In the genomic region with DNA sequence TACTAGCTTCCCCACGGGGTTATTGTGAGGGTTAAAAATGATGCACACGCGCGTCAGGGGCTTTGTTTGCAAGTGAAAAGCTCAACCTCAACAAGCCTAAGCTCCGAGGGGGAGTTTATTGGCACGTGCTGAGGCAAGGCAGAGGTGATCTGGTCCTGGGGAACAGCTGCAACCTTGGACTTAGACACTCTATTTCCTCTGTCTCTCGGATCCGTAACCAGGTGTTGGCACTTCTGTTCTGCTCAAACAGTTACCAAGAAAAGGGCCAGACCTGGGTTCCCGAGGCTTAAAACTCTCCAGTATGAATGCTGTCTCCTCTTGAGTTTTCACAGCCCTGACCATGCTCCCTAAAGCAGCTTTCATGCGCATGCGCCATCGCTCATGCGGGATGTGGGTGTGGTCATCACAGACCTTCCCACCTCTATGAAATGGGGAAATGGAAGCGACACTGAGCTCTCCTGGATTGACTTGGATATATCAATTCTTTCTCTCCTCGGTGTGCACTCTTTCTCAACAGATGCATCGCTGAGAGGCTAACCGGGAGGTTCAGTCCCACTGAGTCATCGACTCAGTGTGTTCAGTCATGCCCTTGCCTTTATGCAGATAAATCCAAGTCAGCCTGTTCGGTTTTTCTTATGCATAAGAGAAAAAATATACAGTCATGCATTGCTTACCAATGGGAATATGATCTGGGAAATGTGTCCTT, we compare ENCODE assay signal across 25 cellular contexts. TPM values are rescaled to one million over a fixed set of nuclear protein-coding genes. Genes with fewer than 3 reads are reported as not detected.
A peak's percentile ranks its signal among the peaks of the same experiment; 100 is the strongest.
DNase-seq lines count a peak whose midpoint lies in the region; ATAC-seq, FAIRE-seq and TF ChIP-seq lines count a peak whose summit lies in the region.
"Had no signal": no experiment of that assay in that cellular context is flagged by ENCODE, and none has a peak within 500 bp of the region (broad histone marks: within the 10 kb centered on the region; RNA-seq: fewer than 3 reads in every experiment).

No MANE protein-coding gene starts in this region.

- TF ChIP-seq CTCF in MCF 10A (IDR thresholded peaks at IDR 0.05; ENCODE audit: unreplicated experiment) (no peak), breast epithelium (IDR thresholded peaks at IDR 0.05) (no peak), K562 (IDR thresholded peaks at IDR 0.05 in 2 of 3, conservative IDR thresholded peaks at IDR 0.05 in 1 of 3; ENCODE audit: insufficient read depth in 2 of 3, low read depth in 1 of 3, low read length in 3 of 3) (no peak), MM.1S (IDR thresholded peaks at IDR 0.05; ENCODE audit: low read length) (no peak)

- H3K9ac ChIP-seq in K562 (ENCODE audit: insufficient read depth in 1 of 2, low read depth in 2 of 2, low read length in 2 of 2) (peak overlapping the region in 1 of 2 experiments; percentile 34; a peak in 2 of 4 replicates), MM.1S (ENCODE audit: low read length) (no peak overlapping the region)
- H3K9ac ChIP-seq: BLaER1 had no signal

- H3K9me1 ChIP-seq in K562 (ENCODE audit: control insufficient read depth, insufficient read depth, low read length) = no peaks in the 10 kb centered on the region

- H3K36me3 ChIP-seq in breast epithelium (no peaks in the 10 kb centered on the region), K562 (ENCODE audit: control insufficient read depth, insufficient read depth, low read length) (no peaks in the 10 kb centered on the region), MM.1S (replicated peaks; ENCODE audit: insufficient read depth, low read length) (no peaks in the 10 kb centered on the region)
- H3K36me3 ChIP-seq: BLaER1, upper lobe of right lung had no signal

- TF ChIP-seq POLR2A in breast epithelium (IDR thresholded peaks at IDR 0.05) (no peak), K562 (conservative IDR thresholded peaks at IDR 0.05) (peak; percentile 43; the same call in 1 of the 2 replicates)

- H4K20me1 ChIP-seq in K562 (replicated peaks; ENCODE audit: control insufficient read depth, insufficient read depth, low read length) (no peaks in the 10 kb centered on the region), MM.1S (ENCODE audit: insufficient read depth, low read length) (no peaks in the 10 kb centered on the region)
- H4K20me1 ChIP-seq: BLaER1 had no signal

- H3K4me3 ChIP-seq in breast epithelium (no peak overlapping the region), K562 (peak overlapping the region; percentile 7; the same call in 1 of the 2 replicates), MM.1S (ENCODE audit: low read length) (no peak overlapping the region)
- H3K4me3 ChIP-seq: BLaER1, upper lobe of right lung had no signal

- no peak overlapping the region for H3K27ac ChIP-seq in breast epithelium
- H3K27ac ChIP-seq in K562 (ENCODE audit: extremely low read depth, low read depth, low read length) = peak overlapping the region; percentile 53
- no peak overlapping the region for H3K27ac ChIP-seq in MM.1S (ENCODE audit: low read length)
- H3K27ac ChIP-seq: BLaER1, upper lobe of right lung had no signal

- H3K4me1 ChIP-seq in breast epithelium (peaks cover 0 to 3% of the 10 kb centered on the region in 2 donors), K562 (replicated peaks in 1 of 2; ENCODE audit: control insufficient read depth in 2 of 2, insufficient read depth in 2 of 2, low read length in 2 of 2) (peaks cover 10 to 38% of the 10 kb centered on the region in 2 experiments; a peak in 4 of 5 replicates), MM.1S (ENCODE audit: low read length) (0 out of 2 replicates have a peak, but pooled peaks cover 6% of the 10 kb centered on the region)

- 35% methylated on average over 19 of the region's 19 CpGs for WGBS in K562 (ENCODE audit: insufficient coverage, low coverage, missing lambda C conversion rate)

- no peaks in the 10 kb centered on the region for H3K9me3 Mint-ChIP-seq in MCF 10A (ENCODE audit: unreplicated experiment)
- H3K9me3 Mint-ChIP-seq: effector memory CD8-positive, alpha-beta T cell had no signal

- H3K9me3 ChIP-seq in breast epithelium (no peaks in the 10 kb centered on the region), K562 (replicated peaks; ENCODE audit: control insufficient read depth, insufficient read depth, low read depth, low read length) (no peaks in the 10 kb centered on the region), MM.1S (replicated peaks; ENCODE audit: insufficient read depth, low read length) (no peaks in the 10 kb centered on the region)
- H3K9me3 ChIP-seq: BLaER1, upper lobe of right lung had no signal

- H2AFZ ChIP-seq in K562 (ENCODE audit: low read depth, low read length) (peak overlapping the region; percentile 94), MM.1S (ENCODE audit: low read length) (no peak overlapping the region)

- H3K27me3 Mint-ChIP-seq in MCF 10A (ENCODE audit: insufficient read depth, unreplicated experiment) = no peaks in the 10 kb centered on the region

- TF ChIP-seq EP300 in K562 (IDR thresholded peaks at IDR 0.05; ENCODE audit: low read length) = 0 out of 2 replicates have a peak, but pooled peaks have one; percentile 7

- H3K27me3 ChIP-seq in breast epithelium (no peaks in the 10 kb centered on the region), K562 (ENCODE audit: control insufficient read depth in 2 of 2, insufficient read depth in 2 of 2, low read length in 2 of 2) (no peaks in the 10 kb centered on the region), MM.1S (replicated peaks; ENCODE audit: insufficient read depth, low read length) (no peaks in the 10 kb centered on the region)
- H3K27me3 ChIP-seq: BLaER1, upper lobe of right lung had no signal

- no peaks in the 10 kb centered on the region for H3F3A ChIP-seq in MM.1S (ENCODE audit: insufficient read depth, low read length)

- ATAC-seq in K562 = peak; percentile 60
- ATAC-seq: effector memory CD8-positive, alpha-beta T cell; sciatic nerve; stimulated activated naive CD8-positive, alpha-beta T cell treated with anti-CD3 and anti-CD28 coated beads, Interleukin-15, Interleukin-2, amounts not matched to agents 100 U/mL and 50 U/mL, for 24 hours; upper lobe of right lung had no signal

- DNase-seq in MCF 10A (ENCODE audit: unreplicated experiment) (peak; percentile 84), breast epithelium (ENCODE audit: low spot score in 2 of 2) (no peak), K562 (ENCODE audit: extremely low read depth in 1 of 4, low spot score in 3 of 4) (peak; percentile 56 to 90 (median 72)), fibroblast of peridontal ligament (ENCODE audit: extremely low read depth) (peak; percentile 69), MM.1S (no peak), GM19239 (ENCODE audit: insufficient read length, low spot score) (no peak)
- no peak for DNase-seq in activated T-cell treated with anti-CD3 and anti-CD28 coated beads, Interleukin-2, amount 50 U/mL, for 1 hour
- DNase-seq in activated CD8-positive, alpha-beta memory T cell treated with anti-CD3 and anti-CD28 coated beads for 24 hours = no peak
- DNase-seq: activated CD4-positive, alpha-beta T cell treated with anti-CD3 and anti-CD28 coated beads, Interleukin-2, amount 50 U/mL, for 1 hour; activated CD8-positive, alpha-beta memory T cell treated with anti-CD3 and anti-CD28 coated beads, Interleukin-2, amount 50 U/mL, for 48 hours; activated gamma-delta T cell treated with Interleukin-2 at 50 U/mL for 16 hours; DMS 273 treated with DMSO at 0.1 percent for 48 hours; effector memory CD8-positive, alpha-beta T cell; KBM-7; naive B cell; NCI-H2081; NCI-H524 treated with DMSO at 0.1 percent for 48 hours; Right ventricle myocardium superior; stimulated activated CD4-positive, alpha-beta T cell treated with anti-CD3 and anti-CD28 coated beads, Interleukin-2, amount 100 ng/mL, for 24 hours; stimulated activated naive CD8-positive, alpha-beta T cell treated with anti-CD3 and anti-CD28 coated beads, Interleukin-15, Interleukin-2, amounts not matched to agents 100 U/mL and 50 U/mL, for 24 hours; upper lobe of right lung had no signal

- POLR2A ChIA-PET in MCF 10A (lab: Yijun Ruan, JAX) (interaction anchor here (0.5 to 1.2 kb wide), 4 partner anchors 15 to 266 kb away, joined by 3 to 5 read pairs (median 3); no protein-coding TSS in a partner anchor), K562 (lab: Yijun Ruan, JAX) (interaction anchor here (0.5 to 1.6 kb wide), 9 partner anchors 8 to 770 kb away, joined by 3 to 6 read pairs (median 3); partner anchors contain the start of gene RAB31)

- H3K4me2 ChIP-seq in K562 (ENCODE audit: insufficient read depth, low read length) (peak overlapping the region; percentile 73), MM.1S (ENCODE audit: low read depth, low read length) (no peak overlapping the region)
- H3K4me2 ChIP-seq: BLaER1 had no signal

- H3K27ac Mint-ChIP-seq in MCF 10A (ENCODE audit: low read depth, unreplicated experiment) = no peak overlapping the region
- H3K27ac Mint-ChIP-seq: effector memory CD8-positive, alpha-beta T cell; naive B cell had no signal

- FAIRE-seq in K562 (lab: Jason Lieb, UNC) = peak; percentile 77
- no peak for FAIRE-seq in GM19239 (lab: Jason Lieb, UNC)
- FAIRE-seq: A204.1, frontal cortex had no signal

- in situ Hi-C loops in K562 (cut with MboI) = no loop called here

- no peak overlapping the region for H3K4me3 Mint-ChIP-seq in MCF 10A (ENCODE audit: unreplicated experiment)
- H3K4me3 Mint-ChIP-seq: effector memory CD8-positive, alpha-beta T cell; naive B cell had no signal

- H3K9me2 ChIP-seq in MM.1S (replicated peaks; ENCODE audit: insufficient read depth, low read length) = no peaks in the 10 kb centered on the region

- 0 out of 4 replicates have a peak, but pooled peaks of 1 of the 2 experiments have one; percentile 8 for TF ChIP-seq RAD21 in K562 (CRISPR knock-in tag; conservative IDR thresholded peaks at IDR 0.05 in 1 of 2, IDR thresholded peaks at IDR 0.05 in 1 of 2)

- peaks cover 11% of the 10 kb centered on the region for H3K4me1 Mint-ChIP-seq in MCF 10A (ENCODE audit: insufficient read depth, unreplicated experiment)
- H3K4me1 Mint-ChIP-seq: naive B cell had no signal

- BruUV-seq in MCF 10A (replicated peaks; lab: Mats Ljungman, UMichigan) = no TSS peak
- no TSS peak for BruUV-seq in K562 (replicated peaks; lab: Mats Ljungman, UMichigan)

- H3K36me3 Mint-ChIP-seq in MCF 10A (ENCODE audit: insufficient read depth, unreplicated experiment) = no peaks in the 10 kb centered on the region
- H3K36me3 Mint-ChIP-seq: naive B cell had no signal

- CTCF ChIA-PET in MCF 10A (lab: Yijun Ruan, JAX) (interaction anchor here (0.6 to 1.4 kb wide), 6 partner anchors 11 to 1712 kb away, joined by 3 to 4 read pairs (median 3); no protein-coding TSS in a partner anchor), K562 (lab: Yijun Ruan, JAX; ENCODE audit: low intra/inter-chr PET ratio) (no interaction called here)

- H3K79me2 ChIP-seq in K562 (ENCODE audit: control insufficient read depth, insufficient read depth, low read length) = no peaks in the 10 kb centered on the region
- no peaks in the 10 kb centered on the region for H3K79me2 ChIP-seq in MM.1S (ENCODE audit: low read length)

- intact Hi-C loops in MCF 10A (cut with micrococcal nuclease) = loop anchor here (10.0 kb wide), 2 partner anchors 227 to 837 kb away; partner anchors contain the start of genes NAPG and VAPA
- intact Hi-C loops in breast epithelium (cut with DNase I; ENCODE audit: low total_unique reads) = loop anchor here (5.0 kb wide), 1 partner anchor 411 kb away; no protein-coding TSS in a partner anchor
- intact Hi-C loops in K562 (cut with micrococcal nuclease) = loop anchor here (10.0 kb wide), 2 partner anchors 187 to 227 kb away; partner anchors contain the start of gene VAPA

RNA-seq across cellular contexts. Expression of gene RAB31, which starts 19.9 kb away (rescaled TPM):
- total RNA-seq in MCF 10A (2022) = 4.8 and 6.1 TPM in 2 replicates
- total RNA-seq in breast epithelium = 100 to 1,000 TPM in 1 of 3 donors, 10 to 100 TPM in 2; 22.4 to 110 (median 32.4) TPM
- total RNA-seq in K562 (2011; cell fraction: chromatin; rRNA removed; ENCODE audit: low replicate concordance) = 62.1 and 65.0 TPM in 2 replicates
- total RNA-seq in K562 (2011; cell fraction: nucleolus; rRNA removed) = 26.5 and 31.9 TPM in 2 replicates
- total RNA-seq in K562 (2011; cell fraction: nucleoplasm; rRNA removed) = 43.2 and 112 TPM in 2 replicates
- total RNA-seq in K562 (2014; rRNA removed) = 34.9 and 43.1 TPM in 2 replicates
- total RNA-seq in K562 (2014; rRNA removed; fragmentation: Illumina TruSeq; extraction: Trizol) = 44.1 and 51.7 TPM in 2 replicates
- 36.8 and 41.3 TPM in 2 replicates for total RNA-seq in K562 (2015; rRNA removed; fragmentation: Illumina TruSeq; extraction: Trizol)
- total RNA-seq in K562 (2021) = 57.7 and 66.1 TPM in 2 replicates
- 32.8 and 70.4 TPM in 2 replicates for polyA plus RNA-seq in K562 (2011; rRNA removed)
- 26.1 and 28.8 TPM in 2 replicates for polyA plus RNA-seq in K562 (2011; cell fraction: cytosol; rRNA removed)
- polyA plus RNA-seq in K562 (2011; cell fraction: nucleus; rRNA removed) = 33.7 and 65.3 TPM in 2 replicates
- polyA plus RNA-seq in K562 (2012) = 37.3 and 45.1 TPM in 2 replicates
- 47.9 and 50.9 TPM in 2 replicates for polyA plus RNA-seq in K562 (2014; fragmentation: Illumina TruSeq; extraction: Trizol)
- 10 to 100 TPM; 20.7 to 25.6 TPM for polyA plus RNA-seq in K562 (2014; fragmentation: Nextera tagmentation; extraction: Ambion mirVana)
- polyA plus RNA-seq in K562 (2014; rRNA removed) = 25.6 and 29.0 TPM in 2 replicates
- 89.7 and 166 TPM in 2 replicates for polyA minus RNA-seq in K562 (2011; rRNA and poly(A)+ RNA removed)
- polyA minus RNA-seq in K562 (2011; cell fraction: cytosol; rRNA and poly(A)+ RNA removed) = 27.4 and 41.0 TPM in 2 replicates
- 32.4 and 49.9 TPM in 2 replicates for polyA minus RNA-seq in K562 (2011; cell fraction: nucleus; rRNA and poly(A)+ RNA removed)

Comparison
In these comparisons a context has a peak if more than half of its experiments do, and no peak if none do; other contexts are left out.
1. DNase-seq: peak in MCF 10A (single experiment), K562 (4 of 4) and fibroblast of peridontal ligament (single experiment); none in breast epithelium (0 of 2), MM.1S (single experiment), activated T-cell treated with anti-CD3 and anti-CD28 coated beads, Interleukin-2, amount 50 U/mL, for 1 hour (single experiment), GM19239 (single experiment) and activated CD8-positive, alpha-beta memory T cell treated with anti-CD3 and anti-CD28 coated beads for 24 hours (single experiment).